14 cellular contexts compared by ENCODE assay signal in genomic region chr19:13382633-13382938, GRCh38.
DNase-seq lines count a peak whose midpoint lies in the region; ATAC-seq and TF ChIP-seq lines count a peak whose summit lies in the region.
"Had no signal": no experiment of that assay in that cellular context is flagged by ENCODE, and none has a peak within 500 bp of the region (broad histone marks: within the 10 kb centered on the region; RNA-seq: fewer than 3 reads in every experiment).

No MANE protein-coding gene starts in this region.

- no peaks in the 10 kb centered on the region for H3K27me3 ChIP-seq in BLaER1
- H3K27me3 ChIP-seq in H9 (ENCODE audit: insufficient read depth, low read length) = no peaks in the 10 kb centered on the region
- H3K27me3 ChIP-seq in left lung = no peaks in the 10 kb centered on the region

- H3K9me3 ChIP-seq in BLaER1 (no peaks in the 10 kb centered on the region), H9 (ENCODE audit: control insufficient read depth, low read depth, low read length) (no peaks in the 10 kb centered on the region), left lung (no peaks in the 10 kb centered on the region)
- H3K9me3 ChIP-seq: HAP-1 had no signal

- H3K27me3 Mint-ChIP-seq in H9 (ENCODE audit: low read depth) = no peaks in the 10 kb centered on the region; the same call in 1 of the 2 replicates
- peaks cover 3% of the 10 kb centered on the region for H3K27me3 Mint-ChIP-seq in activated CD8-positive, alpha-beta T cell treated with anti-CD3 and anti-CD28 coated beads for 36 hours
- H3K27me3 Mint-ChIP-seq in stimulated activated memory B cell treated with anti-CD40 and anti-IgM and Interleukin-4, amounts not matched to agents 10 μg/mL and 1 μg/mL and 100 μg/mL, for 72 hours = peaks cover 9% of the 10 kb centered on the region

- no peak overlapping the region for H3K27ac ChIP-seq in BLaER1
- H3K27ac ChIP-seq in H9 (ENCODE audit: insufficient read length, low read depth, low read length) = no peak overlapping the region
- H3K27ac ChIP-seq in cingulate gyrus (ENCODE audit: low read depth, low read length) = peak overlapping the region; percentile 0
- no peak overlapping the region for H3K27ac ChIP-seq in left lung

- H3K36me3 ChIP-seq in BLaER1 = no peaks in the 10 kb centered on the region
- H3K36me3 ChIP-seq in left lung = no peaks in the 10 kb centered on the region
- H3K36me3 ChIP-seq: HAP-1 had no signal

- no peak overlapping the region for H4K8ac ChIP-seq in H9 (replicated peaks; ENCODE audit: insufficient read length, low read depth, low read length)

- peak overlapping the region; percentile 82 for H3K14ac ChIP-seq in H9 (ENCODE audit: insufficient read depth, low read length)

- H3K18ac ChIP-seq in H9 (ENCODE audit: insufficient read length, low read depth, low read length) = no peak overlapping the region

- no peak overlapping the region for H2AK5ac ChIP-seq in H9 (ENCODE audit: insufficient read length, low read length)

- no peak overlapping the region for H3K56ac ChIP-seq in H9 (ENCODE audit: insufficient read length, low read depth, low read length)

- H3K4me3 ChIP-seq in BLaER1 = no peak overlapping the region
- H3K4me3 ChIP-seq in left lung = no peak overlapping the region
- H3K4me3 ChIP-seq: GM12878, HAP-1 had no signal

- no peak overlapping the region for H2AFZ ChIP-seq in H9 (ENCODE audit: low read length)

- no peaks in the 10 kb centered on the region; a peak in 1 of 7 replicates for H3K36me3 Mint-ChIP-seq in H9 (ENCODE audit: insufficient read depth in 1 of 3, low read depth in 3 of 3)
- H3K36me3 Mint-ChIP-seq in activated CD8-positive, alpha-beta T cell treated with anti-CD3 and anti-CD28 coated beads for 36 hours (ENCODE audit: low read depth) = no peaks in the 10 kb centered on the region
- no peaks in the 10 kb centered on the region for H3K36me3 Mint-ChIP-seq in stimulated activated memory B cell treated with anti-CD40 and anti-IgM and Interleukin-4, amounts not matched to agents 10 μg/mL and 1 μg/mL and 100 μg/mL, for 72 hours
- H3K36me3 Mint-ChIP-seq: CD8-positive, alpha-beta T cell had no signal

- no peak overlapping the region for H3T11ph ChIP-seq in H9 (ENCODE audit: low read length)

- H3K4me3 Mint-ChIP-seq in H9 = no peak overlapping the region
- no peak overlapping the region for H3K4me3 Mint-ChIP-seq in activated CD8-positive, alpha-beta T cell treated with anti-CD3 and anti-CD28 coated beads for 36 hours
- no peak overlapping the region for H3K4me3 Mint-ChIP-seq in stimulated activated memory B cell treated with anti-CD40 and anti-IgM and Interleukin-4, amounts not matched to agents 10 μg/mL and 1 μg/mL and 100 μg/mL, for 72 hours
- H3K4me3 Mint-ChIP-seq: CD8-positive, alpha-beta T cell had no signal

- H3K23ac ChIP-seq in H9 (ENCODE audit: insufficient read length, low read depth, low read length) = no peak overlapping the region

- TF ChIP-seq CTCF in H9 (conservative IDR thresholded peaks at IDR 0.05) (no peak), left lung (IDR thresholded peaks at IDR 0.05) (no peak)
- TF ChIP-seq CTCF in activated CD8-positive, alpha-beta T cell treated with anti-CD3 and anti-CD28 coated beads for 36 hours (IDR thresholded peaks at IDR 0.05) = no peak

- DNase-seq in H9 (no peak), putamen (ENCODE audit: low spot score) (peak; percentile 45), left lung (no peak)
- no peak for DNase-seq in activated CD8-positive, alpha-beta T cell treated with anti-CD3 and anti-CD28 coated beads for 36 hours
- DNase-seq: ACHN; Calu3; CD8-positive, alpha-beta T cell; DMS79 treated with DMSO at 0.1 percent for 48 hours had no signal

- H3K79me2 ChIP-seq in H9 (ENCODE audit: insufficient read depth, low read length) = no peaks in the 10 kb centered on the region

- H3K9me3 Mint-ChIP-seq in H9 = no peaks in the 10 kb centered on the region
- no peaks in the 10 kb centered on the region for H3K9me3 Mint-ChIP-seq in activated CD8-positive, alpha-beta T cell treated with anti-CD3 and anti-CD28 coated beads for 36 hours
- H3K9me3 Mint-ChIP-seq in stimulated activated memory B cell treated with anti-CD40 and anti-IgM and Interleukin-4, amounts not matched to agents 10 μg/mL and 1 μg/mL and 100 μg/mL, for 72 hours = peaks cover 9% of the 10 kb centered on the region
- H3K9me3 Mint-ChIP-seq: CD8-positive, alpha-beta T cell had no signal

- H2BK5ac ChIP-seq in H9 (ENCODE audit: insufficient read length, low read length) = no peak overlapping the region

- H4K5ac ChIP-seq in H9 (ENCODE audit: insufficient read length, low read depth, low read length) = peak overlapping the region; percentile 55

- H4K20me1 ChIP-seq in BLaER1 = no peaks in the 10 kb centered on the region
- peaks cover 2% of the 10 kb centered on the region for H4K20me1 ChIP-seq in H9 (ENCODE audit: control insufficient read depth, insufficient read depth, insufficient read length)

- H3K4me2 ChIP-seq in BLaER1 (0 out of 2 replicates have a peak overlapping the region, but pooled peaks have one; percentile 9), H9 (ENCODE audit: insufficient read depth, insufficient read length, low read length) (no peak overlapping the region)

- H3K4me1 ChIP-seq in BLaER1 (peaks cover 12% of the 10 kb centered on the region), H9 (ENCODE audit: insufficient read depth, low read length) (no peaks in the 10 kb centered on the region), left lung (no peaks in the 10 kb centered on the region)
- H3K4me1 ChIP-seq: HAP-1 had no signal

- H2BK20ac ChIP-seq in H9 (ENCODE audit: low read depth, low read length, poor library complexity, severe bottlenecking) = no peak overlapping the region

- no peaks in the 10 kb centered on the region for H3K4me1 Mint-ChIP-seq in H9
- H3K4me1 Mint-ChIP-seq in activated CD8-positive, alpha-beta T cell treated with anti-CD3 and anti-CD28 coated beads for 36 hours (ENCODE audit: low read depth) = no peaks in the 10 kb centered on the region
- no peaks in the 10 kb centered on the region for H3K4me1 Mint-ChIP-seq in stimulated activated memory B cell treated with anti-CD40 and anti-IgM and Interleukin-4, amounts not matched to agents 10 μg/mL and 1 μg/mL and 100 μg/mL, for 72 hours

- no peak overlapping the region for H3K27ac Mint-ChIP-seq in H9
- H3K27ac Mint-ChIP-seq in activated CD8-positive, alpha-beta T cell treated with anti-CD3 and anti-CD28 coated beads for 36 hours = no peak overlapping the region
- no peak overlapping the region for H3K27ac Mint-ChIP-seq in stimulated activated memory B cell treated with anti-CD40 and anti-IgM and Interleukin-4, amounts not matched to agents 10 μg/mL and 1 μg/mL and 100 μg/mL, for 72 hours
- H3K27ac Mint-ChIP-seq: CD8-positive, alpha-beta T cell had no signal

- H2BK120ac ChIP-seq in H9 (ENCODE audit: low read depth, low read length, poor library complexity, severe bottlenecking) = no peak overlapping the region

- no CpG with 5 or more reads among the region's 4 CpGs for WGBS in H9 (ENCODE audit: extremely low coverage, insufficient read length, low lambda C conversion rate)

- H4K91ac ChIP-seq in H9 (ENCODE audit: insufficient read length, low read depth, low read length) = no peak overlapping the region

- H3K9ac ChIP-seq in BLaER1 = no peak overlapping the region
- no peak overlapping the region for H3K9ac ChIP-seq in H9 (ENCODE audit: extremely low read depth, insufficient read length, low read length)

- POLR2A ChIA-PET in activated CD8-positive, alpha-beta T cell treated with anti-CD3 and anti-CD28 coated beads for 36 hours (lab: Charles Lee) = no interaction called here

- no peaks in the 10 kb centered on the region for H3K23me2 ChIP-seq in H9 (ENCODE audit: insufficient read length, low read depth, low read length, poor library complexity, severe bottlenecking)

- CTCF ChIA-PET in activated CD8-positive, alpha-beta T cell treated with anti-CD3 and anti-CD28 coated beads for 36 hours (lab: Charles Lee) = no interaction called here

- no peak overlapping the region for H2BK12ac ChIP-seq in H9 (ENCODE audit: insufficient read length, low read depth, low read length)

- no peak overlapping the region for H3K4ac ChIP-seq in H9 (ENCODE audit: low read depth, low read length)

- H2BK15ac ChIP-seq in H9 (ENCODE audit: low read depth, low read length) = peak overlapping the region; percentile 5; the same call in 1 of the 2 replicates

- ATAC-seq in activated CD8-positive, alpha-beta T cell treated with anti-CD3 and anti-CD28 coated beads for 36 hours = no peak
- ATAC-seq in stimulated activated memory B cell treated with anti-CD40 and anti-IgM and Interleukin-4, amounts not matched to agents 10 μg/mL and 1 μg/mL and 100 μg/mL, for 72 hours = no peak
- ATAC-seq in left lung = no peak
- ATAC-seq: CD8-positive, alpha-beta T cell; GM12878; HepG2 had no signal

- intact Hi-C loops in activated CD8-positive, alpha-beta T cell treated with anti-CD3 and anti-CD28 coated beads for 36 hours (cut with micrococcal nuclease) = no loop called here
- intact Hi-C loops in left lung (cut with DNase I) = no loop called here

- H3K79me1 ChIP-seq in H9 (ENCODE audit: insufficient read depth, low read depth, low read length, poor library complexity, severe bottlenecking) = no peaks in the 10 kb centered on the region
